ENCODE assay signal across 1 cellular context in the genomic region with DNA sequence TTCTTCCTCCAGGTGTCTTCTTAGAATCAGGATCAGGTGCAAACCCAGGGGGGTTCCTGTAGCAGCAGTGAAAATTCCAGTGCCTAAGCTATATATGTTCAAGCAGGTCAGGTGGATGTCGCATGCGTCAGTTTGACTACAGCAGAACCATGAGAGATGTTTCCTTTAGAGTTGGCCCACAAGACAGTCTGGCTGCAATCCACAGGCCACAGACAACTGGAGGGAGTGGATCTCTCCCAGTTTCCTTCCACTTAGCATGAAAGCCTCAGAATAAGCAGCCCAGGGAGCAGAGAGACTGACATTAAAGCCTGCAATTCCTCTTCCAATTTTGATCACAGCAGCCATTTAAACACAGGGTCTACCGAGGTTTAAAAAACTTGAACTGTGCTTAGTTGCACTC.
TF ChIP-seq lines count a peak whose summit lies in the region.

No MANE protein-coding gene starts in this region.

TF ChIP-seq in IMR-90, 13 proteins besides CTCF, POLR2A, EP300 and RAD21 (continued from another document):
- TF ChIP-seq ELK1 (IDR thresholded peaks at IDR 0.05; ENCODE audit: borderline replicate concordance, low read depth, low read length), result no peak
- TF ChIP-seq NFE2L2 (IDR thresholded peaks at IDR 0.05; ENCODE audit: low read depth, low read length), result no peak
- no peak for TF ChIP-seq MXI1 (IDR thresholded peaks at IDR 0.05; ENCODE audit: borderline replicate concordance, low read depth, low read length)
- no peak for TF ChIP-seq SMC3 (IDR thresholded peaks at IDR 0.05; ENCODE audit: low read depth, low read length)
- TF ChIP-seq, protein P1, sequence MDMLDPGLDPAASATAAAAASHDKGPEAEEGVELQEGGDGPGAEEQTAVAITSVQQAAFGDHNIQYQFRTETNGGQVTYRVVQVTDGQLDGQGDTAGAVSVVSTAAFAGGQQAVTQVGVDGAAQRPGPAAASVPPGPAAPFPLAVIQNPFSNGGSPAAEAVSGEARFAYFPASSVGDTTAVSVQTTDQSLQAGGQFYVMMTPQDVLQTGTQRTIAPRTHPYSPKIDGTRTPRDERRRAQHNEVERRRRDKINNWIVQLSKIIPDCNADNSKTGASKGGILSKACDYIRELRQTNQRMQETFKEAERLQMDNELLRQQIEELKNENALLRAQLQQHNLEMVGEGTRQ (IDR thresholded peaks at IDR 0.05; ENCODE audit: low read depth, low read length), result no peak
- TF ChIP-seq CHD1 (IDR thresholded peaks at IDR 0.05; ENCODE audit: low read depth, low read length), result no peak
- no peak for TF ChIP-seq RFX5 (IDR thresholded peaks at IDR 0.05; ENCODE audit: low read depth, low read length)
TF ChIP-seq in IMR-90: peak in this region for 0.
